11 cellular contexts compared by ENCODE assay signal in the genomic region with DNA sequence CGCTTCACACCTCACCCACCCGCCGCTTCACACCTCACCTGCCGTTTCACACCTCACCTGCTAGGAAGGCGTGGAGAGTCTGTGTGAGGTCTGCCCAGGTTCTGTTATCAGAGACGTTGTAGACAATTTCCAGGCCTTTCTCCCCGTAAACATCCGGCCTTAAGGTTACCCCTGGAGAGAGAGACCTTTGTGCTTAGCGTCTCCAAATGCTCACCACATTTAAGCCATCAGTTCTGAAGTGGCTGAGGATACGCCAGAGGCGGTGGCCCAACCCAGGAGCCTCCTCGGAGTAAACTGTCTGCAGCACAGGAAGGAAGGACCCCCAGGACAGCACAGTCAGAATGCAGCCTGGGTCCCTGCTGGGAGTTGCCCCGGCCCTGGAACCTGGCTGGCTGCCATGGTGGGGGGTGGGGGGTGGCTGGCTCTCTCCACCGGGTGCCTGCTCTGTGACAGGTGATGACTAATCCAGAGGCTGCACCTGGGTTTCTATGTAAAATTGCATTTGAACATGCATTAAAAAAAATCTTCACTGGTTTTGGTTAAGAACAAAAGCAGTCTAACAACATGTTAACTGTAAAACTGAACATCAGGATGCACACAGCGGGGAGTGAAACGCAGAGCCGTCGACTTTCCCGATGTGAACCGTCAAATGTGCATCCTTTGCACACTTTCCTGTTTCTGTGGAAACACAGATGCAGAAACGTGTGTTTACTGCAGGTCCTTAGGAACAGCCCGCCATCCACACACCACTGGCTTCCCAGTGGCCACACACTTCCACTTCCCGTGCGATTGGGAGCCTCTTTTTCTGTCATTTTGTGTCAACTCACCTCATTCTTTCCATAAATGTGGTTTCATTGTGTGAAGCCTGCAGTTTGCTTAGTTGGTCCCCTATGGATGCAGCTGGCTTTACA. TPM values are rescaled to one million over a fixed set of nuclear protein-coding genes. Genes with fewer than 3 reads are reported as not detected.
DNase-seq lines count a peak whose midpoint lies in the region; ATAC-seq and TF ChIP-seq lines count a peak whose summit lies in the region.
"Had no signal": no experiment of that assay in that cellular context is flagged by ENCODE, and none has a peak within 500 bp of the region (broad histone marks: within the 10 kb centered on the region; RNA-seq: fewer than 3 reads in every experiment).

No MANE protein-coding gene starts in this region.

- no peak for TF ChIP-seq CTCF in heart left ventricle (IDR thresholded peaks at IDR 0.05)

- intact Hi-C loops in heart left ventricle (cut with DNase I) (no loop called here), left cardiac atrium (cut with DNase I) (no loop called here), aorta (cut with DNase I) (no loop called here)

- no peaks in the 10 kb centered on the region for H3K36me3 ChIP-seq in heart left ventricle
- no peaks in the 10 kb centered on the region for H3K36me3 ChIP-seq in aorta (ENCODE audit: control insufficient read depth in 1 of 2, insufficient read depth in 2 of 2, low read length in 1 of 2)
- H3K36me3 ChIP-seq in HAP-1 (replicated peaks), result no peaks in the 10 kb centered on the region

- WGBS in heart left ventricle, 4 donors, result 53 to 65% (median 58%) methylated on average over 20 to 24 of the region's 24 CpGs
- WGBS in aorta, 2 donors, result 80 to 82% methylated on average over 23 to 24 of the region's 24 CpGs

- DNase-seq in heart left ventricle (peak in 3 of 5 donors; percentile 6 to 13 (median 8)), left cardiac atrium (no peak), NCI-H69 (lab: John Stamatoyannopoulos, UW) (peak; percentile 90), islet precursor cell (peak; percentile 48), aorta (peak; percentile 26 to 61), HAP-1 (ENCODE audit: low spot score in 2 of 2) (no peak), superior temporal gyrus (ENCODE audit: extremely low spot score) (no peak)
- DNase-seq: CD4-positive, alpha-beta memory T cell; naive B cell had no signal

- no peak for TF ChIP-seq POLR2A in heart left ventricle (IDR thresholded peaks at IDR 0.05)

- no peak for ATAC-seq in heart left ventricle
- ATAC-seq in left cardiac atrium, result no peak
- no peak for ATAC-seq in aorta (ENCODE audit: low FRiP score)
- ATAC-seq in GM19395 (IDR thresholded peaks at IDR 0.05; ENCODE audit: unreplicated experiment), result no peak
- ATAC-seq: activated T-helper 17 cell treated with anti-CD3 and anti-CD28 coated beads, Interleukin-2, amount 50 U/mL, for 72 hours had no signal

- H3K27me3 ChIP-seq in heart left ventricle (no peaks in the 10 kb centered on the region), aorta (ENCODE audit: control insufficient read depth in 1 of 2, insufficient read depth in 2 of 2, low read length in 1 of 2) (no peaks in the 10 kb centered on the region), HAP-1 (ENCODE audit: low read depth) (no peaks in the 10 kb centered on the region)

- H3K9me3 ChIP-seq in heart left ventricle (no peaks in the 10 kb centered on the region), aorta (ENCODE audit: control insufficient read depth, low read length) (no peaks in the 10 kb centered on the region), HAP-1 (no peaks in the 10 kb centered on the region)

- H3K4me3 ChIP-seq in heart left ventricle, result no peak overlapping the region
- H3K4me3 ChIP-seq in aorta (ENCODE audit: low read length in 2 of 2), result no peak overlapping the region
- H3K4me3 ChIP-seq in HAP-1, result no peak overlapping the region

- H3K4me1 ChIP-seq in heart left ventricle (peaks cover 0 to 7% (median 0%) of the 10 kb centered on the region in 12 donors), aorta (ENCODE audit: control insufficient read depth in 1 of 2, insufficient read depth in 2 of 2, low read length in 2 of 2) (no peaks in the 10 kb centered on the region), HAP-1 (no peaks in the 10 kb centered on the region)

- H3K27ac ChIP-seq in heart left ventricle, result no peak overlapping the region
- no peak overlapping the region for H3K27ac ChIP-seq in aorta (ENCODE audit: low read depth in 1 of 2, low read length in 2 of 2)

- in situ Hi-C loops in HAP-1 (cut with MboI; ENCODE audit: low sequenced_read_pairs), result no loop called here

RNA-seq across cellular contexts. Expression of a gene that starts 4.5 kb away (rescaled TPM):
- not detected for total RNA-seq in heart left ventricle
- not detected for polyA plus RNA-seq in heart left ventricle
- not detected for total RNA-seq in left cardiac atrium
- not detected for total RNA-seq in aorta
- polyA plus RNA-seq in aorta, result not detected
- total RNA-seq: activated T-helper 17 cell treated with anti-CD3 and anti-CD28 coated beads, Interleukin-2, amount 50 U/mL, for 72 hours; CD4-positive, alpha-beta memory T cell had no signal

RNA-seq across cellular contexts. Expression of a gene that starts 13.5 kb away (rescaled TPM):
- total RNA-seq in heart left ventricle (1 to 10 TPM in 2 of 9 donors, under 1 TPM in 4, not detected in 3; 0.08 to 1.3 (median 0.18) TPM), left cardiac atrium (under 1 TPM; 0.13 to 0.44 TPM), aorta (under 1 TPM in 1 of 2 donors, not detected in 1; 0.10 TPM)
- polyA plus RNA-seq in heart left ventricle (under 1 TPM; 0.08 to 0.15 TPM), aorta (not detected)
- total RNA-seq: CD4-positive, alpha-beta memory T cell had no signal
- polyA plus RNA-seq: CD4-positive, alpha-beta memory T cell had no signal

Comparison
In these comparisons a context has a peak if more than half of its experiments do, and no peak if none do; other contexts are left out.
1. DNase-seq: peak in heart left ventricle (3 of 5), NCI-H69 (single experiment), islet precursor cell (single experiment) and aorta (2 of 2); none in left cardiac atrium (single experiment), HAP-1 (0 of 2) and superior temporal gyrus (single experiment).